2 cellular contexts compared by ENCODE assay signal in the genomic region with DNA sequence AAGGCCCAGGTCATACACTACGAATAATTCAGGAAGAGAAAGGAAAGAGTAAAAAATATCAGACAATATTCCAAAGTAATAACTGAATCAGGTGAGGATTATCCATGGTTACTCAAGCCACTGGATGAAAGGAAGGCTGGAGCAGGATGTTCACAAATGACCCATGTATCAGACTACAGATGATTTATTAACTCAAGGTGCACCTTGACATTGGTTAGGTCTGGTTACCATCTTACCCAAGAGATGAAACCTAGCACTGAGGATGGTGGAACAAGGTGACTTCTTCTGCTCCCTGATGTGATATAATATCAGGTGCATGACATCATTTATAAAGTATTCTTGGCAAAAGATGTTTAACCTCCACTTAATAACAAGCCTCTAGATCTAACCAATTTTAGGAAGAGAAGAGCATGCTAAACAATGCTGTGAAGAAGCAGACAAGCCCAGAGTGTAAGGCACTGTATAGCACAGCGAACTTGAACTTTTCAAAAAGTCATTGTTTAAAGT.
A peak's percentile ranks its signal among the peaks of the same experiment; 100 is the strongest.
TF ChIP-seq lines count a peak whose summit lies in the region.

No MANE protein-coding gene starts in this region.

TF ChIP-seq in HEK293, 187 proteins besides CTCF, POLR2A, EP300 and RAD21 (continued from another document):
- TF ChIP-seq ATF2 (tag by site-specific recombination; IDR thresholded peaks at IDR 0.05; ENCODE audit: low read depth) (peak; percentile 69), ZNF248 (tag by site-specific recombination; IDR thresholded peaks at IDR 0.05) (no peak), ZNF585B (tag by site-specific recombination; IDR thresholded peaks at IDR 0.05) (no peak), ZNF19 (tag by site-specific recombination; IDR thresholded peaks at IDR 0.05; ENCODE audit: low read depth) (no peak), YY1 (tag by site-specific recombination; IDR thresholded peaks at IDR 0.05) (no peak)

TF ChIP-seq in GM12878, 131 proteins besides CTCF, POLR2A, EP300 and RAD21 (continued from another document):
- TF ChIP-seq ATF7 (IDR thresholded peaks at IDR 0.05; ENCODE audit: low read depth), result 0 out of 2 replicates have a peak, but pooled peaks have one; percentile 40
